7 cellular contexts compared by ENCODE assay signal in the genomic region with DNA sequence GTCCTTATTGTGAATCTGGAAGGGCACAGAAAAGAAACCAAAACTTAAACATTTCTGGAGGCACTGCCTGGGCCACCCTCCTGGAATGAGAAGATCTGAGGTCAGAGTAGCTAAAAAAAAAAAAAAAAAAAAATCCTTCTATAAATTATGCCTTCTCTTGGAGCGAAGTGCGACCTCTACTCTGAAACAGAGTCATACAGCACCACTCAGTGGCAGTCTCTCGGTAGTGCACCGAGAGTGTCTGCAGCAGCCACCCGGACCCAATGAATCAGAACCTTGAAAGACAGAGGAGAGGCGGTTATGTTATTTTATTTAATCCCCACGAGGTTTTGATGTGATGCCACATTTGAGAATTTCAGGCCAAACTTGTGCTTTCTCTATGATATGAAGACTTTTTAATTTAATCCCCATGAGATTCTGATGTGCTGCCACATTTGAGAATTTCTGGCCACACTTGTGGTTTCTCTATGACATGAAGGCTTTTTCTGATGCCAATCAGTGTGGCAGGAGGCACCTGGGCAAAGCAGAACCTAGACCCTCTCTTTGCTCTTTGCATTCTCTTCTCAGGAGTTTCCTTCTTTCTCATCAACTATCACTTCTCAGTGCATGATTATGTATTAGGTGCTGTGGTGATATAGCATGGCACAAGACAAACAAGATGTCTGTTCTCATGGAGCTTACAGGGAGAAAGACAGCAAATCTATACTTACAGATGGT. TPM values are rescaled to one million over a fixed set of nuclear protein-coding genes. Genes with fewer than 3 reads are reported as not detected.
DNase-seq lines count a peak whose midpoint lies in the region; ATAC-seq and TF ChIP-seq lines count a peak whose summit lies in the region.

No MANE protein-coding gene starts in this region.

- no peak for TF ChIP-seq EP300 in Ishikawa (IDR thresholded peaks at IDR 0.05; ENCODE audit: borderline replicate concordance)

- peak; percentile 42 for TF ChIP-seq CTCF in GM10248 (IDR thresholded peaks at IDR 0.05; ENCODE audit: control extremely low read depth, extremely low read depth, low read depth, missing control alignments)
- peak; percentile 68 for TF ChIP-seq CTCF in astrocyte of the cerebellum (IDR thresholded peaks at IDR 0.05; ENCODE audit: low read depth, low read length, missing control alignments)

- no peaks in the 10 kb centered on the region for H3K27me3 ChIP-seq in SJSA1 (replicated peaks)

- H3K9me3 ChIP-seq in SJSA1 (replicated peaks), result no peaks in the 10 kb centered on the region

- TF ChIP-seq RAD21 in Ishikawa (IDR thresholded peaks at IDR 0.05; ENCODE audit: low read depth), result peak; percentile 80

- ATAC-seq in GM19455 (IDR thresholded peaks at IDR 0.05; ENCODE audit: unreplicated experiment), result no peak

- no peaks in the 10 kb centered on the region for H3K4me1 ChIP-seq in SJSA1 (replicated peaks)

- POLR2A ChIA-PET in GM10248 (lab: Yijun Ruan, JAX), result no interaction called here

- H3K27ac ChIP-seq in SJSA1, result no peak overlapping the region

- in situ Hi-C loops in astrocyte of the cerebellum (cut with HindIII; ENCODE audit: low sequenced_read_pairs), result no loop called here

- no peaks in the 10 kb centered on the region for H3K36me3 ChIP-seq in SJSA1

- no peak overlapping the region for H3K4me3 ChIP-seq in SJSA1
- H3K4me3 ChIP-seq in astrocyte of the cerebellum (ENCODE audit: low read depth, low read length), result no peak overlapping the region

- peak; percentile 29 for DNase-seq in GM10248 (ENCODE audit: extremely low spot score)
- DNase-seq in SJSA1 (ENCODE audit: low read depth in 1 of 2, low spot score in 2 of 2), result peak; percentile 11 to 44
- DNase-seq in astrocyte of the cerebellum (ENCODE audit: low read depth), result peak; percentile 16
- peak in 34 of 51 donors; percentile 0 to 47 (median 12) for DNase-seq in hypothalamus (lab: John Stamatoyannopoulos, UW)
- DNase-seq in stimulated activated CD4-positive, alpha-beta T cell treated with anti-CD3 and anti-CD28 coated beads, Interleukin-12 subunit alpha, Interleukin-12 subunit beta, amount 100 ng/mL, for 4 hours, result peak; percentile 27

- CTCF ChIA-PET in GM10248 (lab: Yijun Ruan, JAX), result interaction anchor here (0.6 to 5.9 kb wide), 7 partner anchors 10 to 228 kb away, joined by 3 to 25 read pairs (median 5); no protein-coding TSS in a partner anchor

TF ChIP-seq in Ishikawa, 13 proteins besides CTCF, POLR2A, EP300 and RAD21:
- TF ChIP-seq, protein P1, sequence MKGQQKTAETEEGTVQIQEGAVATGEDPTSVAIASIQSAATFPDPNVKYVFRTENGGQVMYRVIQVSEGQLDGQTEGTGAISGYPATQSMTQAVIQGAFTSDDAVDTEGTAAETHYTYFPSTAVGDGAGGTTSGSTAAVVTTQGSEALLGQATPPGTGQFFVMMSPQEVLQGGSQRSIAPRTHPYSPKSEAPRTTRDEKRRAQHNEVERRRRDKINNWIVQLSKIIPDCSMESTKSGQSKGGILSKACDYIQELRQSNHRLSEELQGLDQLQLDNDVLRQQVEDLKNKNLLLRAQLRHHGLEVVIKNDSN (IDR thresholded peaks at IDR 0.05), result no peak
- TF ChIP-seq CREB1 (IDR thresholded peaks at IDR 0.05; ENCODE audit: low read depth) (no peak), YY1 (IDR thresholded peaks at IDR 0.05; ENCODE audit: low read depth) (no peak), FOXM1 (IDR thresholded peaks at IDR 0.05; ENCODE audit: borderline replicate concordance, low read depth) (no peak), CEBPB (IDR thresholded peaks at IDR 0.05) (no peak), TCF12 (IDR thresholded peaks at IDR 0.05; ENCODE audit: low read depth) (no peak), ZBTB7A (IDR thresholded peaks at IDR 0.05; ENCODE audit: low read depth) (no peak), TAF1 (IDR thresholded peaks at IDR 0.05; ENCODE audit: low read depth) (no peak), EGR1 (IDR thresholded peaks at IDR 0.05) (no peak)
- TF ChIP-seq, protein P2, sequence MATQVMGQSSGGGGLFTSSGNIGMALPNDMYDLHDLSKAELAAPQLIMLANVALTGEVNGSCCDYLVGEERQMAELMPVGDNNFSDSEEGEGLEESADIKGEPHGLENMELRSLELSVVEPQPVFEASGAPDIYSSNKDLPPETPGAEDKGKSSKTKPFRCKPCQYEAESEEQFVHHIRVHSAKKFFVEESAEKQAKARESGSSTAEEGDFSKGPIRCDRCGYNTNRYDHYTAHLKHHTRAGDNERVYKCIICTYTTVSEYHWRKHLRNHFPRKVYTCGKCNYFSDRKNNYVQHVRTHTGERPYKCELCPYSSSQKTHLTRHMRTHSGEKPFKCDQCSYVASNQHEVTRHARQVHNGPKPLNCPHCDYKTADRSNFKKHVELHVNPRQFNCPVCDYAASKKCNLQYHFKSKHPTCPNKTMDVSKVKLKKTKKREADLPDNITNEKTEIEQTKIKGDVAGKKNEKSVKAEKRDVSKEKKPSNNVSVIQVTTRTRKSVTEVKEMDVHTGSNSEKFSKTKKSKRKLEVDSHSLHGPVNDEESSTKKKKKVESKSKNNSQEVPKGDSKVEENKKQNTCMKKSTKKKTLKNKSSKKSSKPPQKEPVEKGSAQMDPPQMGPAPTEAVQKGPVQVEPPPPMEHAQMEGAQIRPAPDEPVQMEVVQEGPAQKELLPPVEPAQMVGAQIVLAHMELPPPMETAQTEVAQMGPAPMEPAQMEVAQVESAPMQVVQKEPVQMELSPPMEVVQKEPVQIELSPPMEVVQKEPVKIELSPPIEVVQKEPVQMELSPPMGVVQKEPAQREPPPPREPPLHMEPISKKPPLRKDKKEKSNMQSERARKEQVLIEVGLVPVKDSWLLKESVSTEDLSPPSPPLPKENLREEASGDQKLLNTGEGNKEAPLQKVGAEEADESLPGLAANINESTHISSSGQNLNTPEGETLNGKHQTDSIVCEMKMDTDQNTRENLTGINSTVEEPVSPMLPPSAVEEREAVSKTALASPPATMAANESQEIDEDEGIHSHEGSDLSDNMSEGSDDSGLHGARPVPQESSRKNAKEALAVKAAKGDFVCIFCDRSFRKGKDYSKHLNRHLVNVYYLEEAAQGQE (IDR thresholded peaks at IDR 0.05; ENCODE audit: low read depth), result no peak

RNA-seq across cellular contexts. Expression of a gene that starts 5.6 kb away (rescaled TPM):
- not detected in 2 replicates for total RNA-seq in SJSA1 (2014; rRNA removed; shearing (Covaris generic))
